Comparison of ENCODE assay signal across 8 cellular contexts in genomic region chr14:100547633-100548294, GRCh38. TPM values are rescaled to one million over a fixed set of nuclear protein-coding genes. Genes with fewer than 3 reads are reported as not detected.
A peak's percentile ranks its signal among the peaks of the same experiment; 100 is the strongest.
DNase-seq lines count a peak whose midpoint lies in the region; ATAC-seq and TF ChIP-seq lines count a peak whose summit lies in the region.

No MANE protein-coding gene starts in this region.

- H3K27me3 ChIP-seq in thyroid gland (no peaks in the 10 kb centered on the region), vagina (no peaks in the 10 kb centered on the region)

- H3K27ac ChIP-seq in thyroid gland: peak overlapping the region in 1 of 3 donors; percentile 10
- H3K27ac ChIP-seq in vagina: no peak overlapping the region

- no peak for TF ChIP-seq CTCF in thyroid gland (IDR thresholded peaks at IDR 0.05)
- TF ChIP-seq CTCF in vagina (IDR thresholded peaks at IDR 0.05): no peak

- TF ChIP-seq POLR2A in thyroid gland (IDR thresholded peaks at IDR 0.05) (no peak), vagina (IDR thresholded peaks at IDR 0.05) (no peak)

- peak; percentile 9 for DNase-seq in DMS53 treated with DMSO at 0.1 percent for 48 hours (lab: John Stamatoyannopoulos, UW; ENCODE audit: unreplicated experiment)
- peak; percentile 36 for DNase-seq in NCI-H1694 (lab: John Stamatoyannopoulos, UW)
- DNase-seq in activated CD4-positive, alpha-beta T cell treated with anti-CD3 and anti-CD28 coated beads for 48 hours: peak; percentile 51
- peak; percentile 56 for DNase-seq in left cardiac atrium
- peak; percentile 28 to 86 (median 54) for DNase-seq in stimulated activated naive CD4-positive, alpha-beta T cell (lab: John Stamatoyannopoulos, UW)
- DNase-seq in thyroid gland: no peak
- no peak for DNase-seq in 8988T
- DNase-seq in vagina (ENCODE audit: extremely low spot score in 2 of 2): no peak

- 61 to 66% methylated on average over 14 to 18 of the region's 18 CpGs for WGBS in thyroid gland, 2 donors

- H3K36me3 ChIP-seq in thyroid gland (no peaks in the 10 kb centered on the region), vagina (no peaks in the 10 kb centered on the region)

- ATAC-seq in left cardiac atrium: peak; percentile 39 to 49

- H3K4me1 ChIP-seq in thyroid gland (peaks cover 0 to 15% of the 10 kb centered on the region in 2 donors), vagina (peaks cover 4% of the 10 kb centered on the region)

- H3K4me3 ChIP-seq in thyroid gland (replicated peaks in 1 of 3) (no peak overlapping the region), vagina (peak overlapping the region in 1 of 2 donors; percentile 7)

- H3K9me3 ChIP-seq in thyroid gland: no peaks in the 10 kb centered on the region
- H3K9me3 ChIP-seq in vagina: no peaks in the 10 kb centered on the region

- intact Hi-C loops in left cardiac atrium (cut with DNase I): no loop called here
- intact Hi-C loops in thyroid gland (cut with DNase I): loop anchor here (10.0 kb wide), 1 partner anchor 863 kb away; the partner anchor contains the start of gene CYP46A1
- intact Hi-C loops in vagina (cut with DNase I): no loop called here

RNA-seq across cellular contexts. Expression of gene BEGAIN, which starts 39.5 kb away (rescaled TPM):
- 1 to 10 TPM; 1.7 to 2.1 TPM for total RNA-seq in left cardiac atrium
- total RNA-seq in thyroid gland: 1 to 10 TPM in 1 of 4 donors, under 1 TPM in 2, not detected in 1; 0.22 to 1.3 (median 0.50) TPM
- total RNA-seq in vagina: 3.4 TPM

Comparison
In these comparisons a context has a peak if more than half of its experiments do, and no peak if none do; other contexts are left out.
1. DNase-seq: peak in DMS53 treated with DMSO at 0.1 percent for 48 hours (single experiment), NCI-H1694 (single experiment), activated CD4-positive, alpha-beta T cell treated with anti-CD3 and anti-CD28 coated beads for 48 hours (single experiment), left cardiac atrium (single experiment) and stimulated activated naive CD4-positive, alpha-beta T cell (6 of 6); none in thyroid gland (0 of 2), 8988T (single experiment) and vagina (0 of 2).